ENCODE assay signal across 9 cellular contexts in genomic region chr1:8426996-8427395, GRCh38.
A peak's percentile ranks its signal among the peaks of the same experiment; 100 is the strongest.
DNase-seq lines count a peak whose midpoint lies in the region; ATAC-seq and TF ChIP-seq lines count a peak whose summit lies in the region.
"Had no signal": no experiment of that assay in that cellular context is flagged by ENCODE, and none has a peak within 500 bp of the region (broad histone marks: within the 10 kb centered on the region; RNA-seq: fewer than 3 reads in every experiment).

No MANE protein-coding gene starts in this region.

- H3K27ac Mint-ChIP-seq in neural crest cell (ENCODE audit: unreplicated experiment), result no peak overlapping the region

- no peaks in the 10 kb centered on the region for H3K36me3 Mint-ChIP-seq in neural crest cell (ENCODE audit: low read depth)

- H3K4me1 Mint-ChIP-seq in neural crest cell, result peaks cover 31% of the 10 kb centered on the region

- TF ChIP-seq CTCF in VCaP (conservative IDR thresholded peaks at IDR 0.05) (no peak), neural crest cell (conservative IDR thresholded peaks at IDR 0.05) (no peak)

- H3K4me3 Mint-ChIP-seq in neural crest cell, result peak overlapping the region; percentile 22

- peak overlapping the region; percentile 99 for H3K27ac ChIP-seq in VCaP

- H3K27me3 Mint-ChIP-seq in neural crest cell (ENCODE audit: low read depth), result no peaks in the 10 kb centered on the region

- no peaks in the 10 kb centered on the region for H3K9me3 Mint-ChIP-seq in neural crest cell

- peak overlapping the region; percentile 26; the same call in 1 of the 2 replicates for H3K4me3 ChIP-seq in GM08714 (ENCODE audit: low read length)

- DNase-seq in neural crest cell (ENCODE audit: low read depth, low spot score) (no peak), dedifferentiated amniotic fluid mesenchymal stem cell (ENCODE audit: extremely low spot score) (no peak), NCI-H1105 treated with DMSO at 0.1 percent for 48 hours (lab: John Stamatoyannopoulos, UW) (no peak)
- DNase-seq: DMS153 had no signal

- ATAC-seq in GM21825 (IDR thresholded peaks at IDR 0.05; ENCODE audit: unreplicated experiment) (peak; percentile 1), HG03045 (IDR thresholded peaks at IDR 0.05; ENCODE audit: unreplicated experiment) (no peak), HG03280 (IDR thresholded peaks at IDR 0.05; ENCODE audit: unreplicated experiment) (no peak)
